In the genomic region with DNA sequence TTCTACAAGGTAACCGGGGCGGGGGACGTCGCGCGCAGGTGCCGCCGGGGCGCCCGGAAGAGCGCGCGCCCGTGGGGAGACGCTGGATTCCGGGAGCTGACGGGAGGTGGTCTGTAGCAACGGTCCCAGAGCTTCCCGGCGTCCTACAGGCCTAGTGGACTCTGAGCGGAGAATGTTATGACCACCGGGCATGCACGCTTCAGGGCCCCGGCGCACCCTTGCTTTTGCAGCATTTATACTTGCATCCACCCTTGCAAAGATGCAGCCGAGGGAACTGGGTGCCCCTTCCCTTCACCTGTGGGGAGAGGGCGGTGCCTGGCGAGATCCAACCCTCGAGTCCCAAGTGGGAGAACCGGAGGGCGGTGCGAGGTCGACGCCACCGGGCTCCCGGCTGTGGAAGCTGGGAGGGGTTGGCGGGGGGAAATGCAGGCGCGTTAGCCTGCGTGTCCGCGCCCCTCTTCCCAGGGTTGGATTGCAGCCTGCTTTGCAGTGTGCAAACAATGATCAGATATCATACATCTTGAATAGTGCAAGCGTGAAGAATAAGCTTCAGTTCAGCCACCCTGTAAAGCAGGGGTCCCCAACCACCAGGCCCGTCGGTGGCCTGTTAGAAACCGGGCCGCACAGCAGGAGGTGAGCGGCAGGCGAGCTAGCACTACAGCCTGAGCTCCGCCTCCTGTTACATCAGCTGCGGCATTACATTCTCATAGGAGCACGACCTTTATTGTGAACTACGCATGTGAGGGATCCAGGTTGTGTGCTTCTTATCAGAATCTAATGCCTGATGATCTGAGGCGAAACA, we compare ENCODE assay signal across 1 cellular context.
TF ChIP-seq lines count a peak whose summit lies in the region.

No MANE protein-coding gene starts in this region.

TF ChIP-seq in K562, 482 proteins besides CTCF, POLR2A, EP300 and RAD21 (continued from another document and continues in another):
- TF ChIP-seq, protein P1, sequence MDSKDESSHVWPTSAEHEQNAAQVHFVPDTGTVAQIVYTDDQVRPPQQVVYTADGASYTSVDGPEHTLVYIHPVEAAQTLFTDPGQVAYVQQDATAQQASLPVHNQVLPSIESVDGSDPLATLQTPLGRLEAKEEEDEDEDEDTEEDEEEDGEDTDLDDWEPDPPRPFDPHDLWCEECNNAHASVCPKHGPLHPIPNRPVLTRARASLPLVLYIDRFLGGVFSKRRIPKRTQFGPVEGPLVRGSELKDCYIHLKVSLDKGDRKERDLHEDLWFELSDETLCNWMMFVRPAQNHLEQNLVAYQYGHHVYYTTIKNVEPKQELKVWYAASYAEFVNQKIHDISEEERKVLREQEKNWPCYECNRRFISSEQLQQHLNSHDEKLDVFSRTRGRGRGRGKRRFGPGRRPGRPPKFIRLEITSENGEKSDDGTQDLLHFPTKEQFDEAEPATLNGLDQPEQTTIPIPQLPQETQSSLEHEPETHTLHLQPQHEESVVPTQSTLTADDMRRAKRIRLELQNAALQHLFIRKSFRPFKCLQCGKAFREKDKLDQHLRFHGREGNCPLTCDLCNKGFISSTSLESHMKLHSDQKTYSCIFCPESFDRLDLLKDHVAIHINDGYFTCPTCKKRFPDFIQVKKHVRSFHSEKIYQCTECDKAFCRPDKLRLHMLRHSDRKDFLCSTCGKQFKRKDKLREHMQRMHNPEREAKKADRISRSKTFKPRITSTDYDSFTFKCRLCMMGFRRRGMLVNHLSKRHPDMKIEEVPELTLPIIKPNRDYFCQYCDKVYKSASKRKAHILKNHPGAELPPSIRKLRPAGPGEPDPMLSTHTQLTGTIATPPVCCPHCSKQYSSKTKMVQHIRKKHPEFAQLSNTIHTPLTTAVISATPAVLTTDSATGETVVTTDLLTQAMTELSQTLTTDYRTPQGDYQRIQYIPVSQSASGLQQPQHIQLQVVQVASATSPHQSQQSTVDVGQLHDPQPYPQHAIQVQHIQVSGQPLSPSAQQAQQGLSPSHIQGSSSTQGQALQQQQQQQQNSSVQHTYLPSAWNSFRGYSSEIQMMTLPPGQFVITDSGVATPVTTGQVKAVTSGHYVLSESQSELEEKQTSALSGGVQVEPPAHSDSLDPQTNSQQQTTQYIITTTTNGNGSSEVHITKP (IDR thresholded peaks at IDR 0.05; ENCODE audit: partially characterized antibody), result no peak
- TF ChIP-seq, protein P2, sequence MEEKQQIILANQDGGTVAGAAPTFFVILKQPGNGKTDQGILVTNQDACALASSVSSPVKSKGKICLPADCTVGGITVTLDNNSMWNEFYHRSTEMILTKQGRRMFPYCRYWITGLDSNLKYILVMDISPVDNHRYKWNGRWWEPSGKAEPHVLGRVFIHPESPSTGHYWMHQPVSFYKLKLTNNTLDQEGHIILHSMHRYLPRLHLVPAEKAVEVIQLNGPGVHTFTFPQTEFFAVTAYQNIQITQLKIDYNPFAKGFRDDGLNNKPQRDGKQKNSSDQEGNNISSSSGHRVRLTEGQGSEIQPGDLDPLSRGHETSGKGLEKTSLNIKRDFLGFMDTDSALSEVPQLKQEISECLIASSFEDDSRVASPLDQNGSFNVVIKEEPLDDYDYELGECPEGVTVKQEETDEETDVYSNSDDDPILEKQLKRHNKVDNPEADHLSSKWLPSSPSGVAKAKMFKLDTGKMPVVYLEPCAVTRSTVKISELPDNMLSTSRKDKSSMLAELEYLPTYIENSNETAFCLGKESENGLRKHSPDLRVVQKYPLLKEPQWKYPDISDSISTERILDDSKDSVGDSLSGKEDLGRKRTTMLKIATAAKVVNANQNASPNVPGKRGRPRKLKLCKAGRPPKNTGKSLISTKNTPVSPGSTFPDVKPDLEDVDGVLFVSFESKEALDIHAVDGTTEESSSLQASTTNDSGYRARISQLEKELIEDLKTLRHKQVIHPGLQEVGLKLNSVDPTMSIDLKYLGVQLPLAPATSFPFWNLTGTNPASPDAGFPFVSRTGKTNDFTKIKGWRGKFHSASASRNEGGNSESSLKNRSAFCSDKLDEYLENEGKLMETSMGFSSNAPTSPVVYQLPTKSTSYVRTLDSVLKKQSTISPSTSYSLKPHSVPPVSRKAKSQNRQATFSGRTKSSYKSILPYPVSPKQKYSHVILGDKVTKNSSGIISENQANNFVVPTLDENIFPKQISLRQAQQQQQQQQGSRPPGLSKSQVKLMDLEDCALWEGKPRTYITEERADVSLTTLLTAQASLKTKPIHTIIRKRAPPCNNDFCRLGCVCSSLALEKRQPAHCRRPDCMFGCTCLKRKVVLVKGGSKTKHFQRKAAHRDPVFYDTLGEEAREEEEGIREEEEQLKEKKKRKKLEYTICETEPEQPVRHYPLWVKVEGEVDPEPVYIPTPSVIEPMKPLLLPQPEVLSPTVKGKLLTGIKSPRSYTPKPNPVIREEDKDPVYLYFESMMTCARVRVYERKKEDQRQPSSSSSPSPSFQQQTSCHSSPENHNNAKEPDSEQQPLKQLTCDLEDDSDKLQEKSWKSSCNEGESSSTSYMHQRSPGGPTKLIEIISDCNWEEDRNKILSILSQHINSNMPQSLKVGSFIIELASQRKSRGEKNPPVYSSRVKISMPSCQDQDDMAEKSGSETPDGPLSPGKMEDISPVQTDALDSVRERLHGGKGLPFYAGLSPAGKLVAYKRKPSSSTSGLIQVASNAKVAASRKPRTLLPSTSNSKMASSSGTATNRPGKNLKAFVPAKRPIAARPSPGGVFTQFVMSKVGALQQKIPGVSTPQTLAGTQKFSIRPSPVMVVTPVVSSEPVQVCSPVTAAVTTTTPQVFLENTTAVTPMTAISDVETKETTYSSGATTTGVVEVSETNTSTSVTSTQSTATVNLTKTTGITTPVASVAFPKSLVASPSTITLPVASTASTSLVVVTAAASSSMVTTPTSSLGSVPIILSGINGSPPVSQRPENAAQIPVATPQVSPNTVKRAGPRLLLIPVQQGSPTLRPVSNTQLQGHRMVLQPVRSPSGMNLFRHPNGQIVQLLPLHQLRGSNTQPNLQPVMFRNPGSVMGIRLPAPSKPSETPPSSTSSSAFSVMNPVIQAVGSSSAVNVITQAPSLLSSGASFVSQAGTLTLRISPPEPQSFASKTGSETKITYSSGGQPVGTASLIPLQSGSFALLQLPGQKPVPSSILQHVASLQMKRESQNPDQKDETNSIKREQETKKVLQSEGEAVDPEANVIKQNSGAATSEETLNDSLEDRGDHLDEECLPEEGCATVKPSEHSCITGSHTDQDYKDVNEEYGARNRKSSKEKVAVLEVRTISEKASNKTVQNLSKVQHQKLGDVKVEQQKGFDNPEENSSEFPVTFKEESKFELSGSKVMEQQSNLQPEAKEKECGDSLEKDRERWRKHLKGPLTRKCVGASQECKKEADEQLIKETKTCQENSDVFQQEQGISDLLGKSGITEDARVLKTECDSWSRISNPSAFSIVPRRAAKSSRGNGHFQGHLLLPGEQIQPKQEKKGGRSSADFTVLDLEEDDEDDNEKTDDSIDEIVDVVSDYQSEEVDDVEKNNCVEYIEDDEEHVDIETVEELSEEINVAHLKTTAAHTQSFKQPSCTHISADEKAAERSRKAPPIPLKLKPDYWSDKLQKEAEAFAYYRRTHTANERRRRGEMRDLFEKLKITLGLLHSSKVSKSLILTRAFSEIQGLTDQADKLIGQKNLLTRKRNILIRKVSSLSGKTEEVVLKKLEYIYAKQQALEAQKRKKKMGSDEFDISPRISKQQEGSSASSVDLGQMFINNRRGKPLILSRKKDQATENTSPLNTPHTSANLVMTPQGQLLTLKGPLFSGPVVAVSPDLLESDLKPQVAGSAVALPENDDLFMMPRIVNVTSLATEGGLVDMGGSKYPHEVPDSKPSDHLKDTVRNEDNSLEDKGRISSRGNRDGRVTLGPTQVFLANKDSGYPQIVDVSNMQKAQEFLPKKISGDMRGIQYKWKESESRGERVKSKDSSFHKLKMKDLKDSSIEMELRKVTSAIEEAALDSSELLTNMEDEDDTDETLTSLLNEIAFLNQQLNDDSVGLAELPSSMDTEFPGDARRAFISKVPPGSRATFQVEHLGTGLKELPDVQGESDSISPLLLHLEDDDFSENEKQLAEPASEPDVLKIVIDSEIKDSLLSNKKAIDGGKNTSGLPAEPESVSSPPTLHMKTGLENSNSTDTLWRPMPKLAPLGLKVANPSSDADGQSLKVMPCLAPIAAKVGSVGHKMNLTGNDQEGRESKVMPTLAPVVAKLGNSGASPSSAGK (IDR thresholded peaks at IDR 0.05), result peak; percentile 47
- peak; percentile 10; the same call in 1 of the 2 replicates for TF ChIP-seq ZBTB1 (CRISPR knock-in tag; IDR thresholded peaks at IDR 0.05; ENCODE audit: borderline replicate concordance, low read depth)
- TF ChIP-seq, protein P3, sequence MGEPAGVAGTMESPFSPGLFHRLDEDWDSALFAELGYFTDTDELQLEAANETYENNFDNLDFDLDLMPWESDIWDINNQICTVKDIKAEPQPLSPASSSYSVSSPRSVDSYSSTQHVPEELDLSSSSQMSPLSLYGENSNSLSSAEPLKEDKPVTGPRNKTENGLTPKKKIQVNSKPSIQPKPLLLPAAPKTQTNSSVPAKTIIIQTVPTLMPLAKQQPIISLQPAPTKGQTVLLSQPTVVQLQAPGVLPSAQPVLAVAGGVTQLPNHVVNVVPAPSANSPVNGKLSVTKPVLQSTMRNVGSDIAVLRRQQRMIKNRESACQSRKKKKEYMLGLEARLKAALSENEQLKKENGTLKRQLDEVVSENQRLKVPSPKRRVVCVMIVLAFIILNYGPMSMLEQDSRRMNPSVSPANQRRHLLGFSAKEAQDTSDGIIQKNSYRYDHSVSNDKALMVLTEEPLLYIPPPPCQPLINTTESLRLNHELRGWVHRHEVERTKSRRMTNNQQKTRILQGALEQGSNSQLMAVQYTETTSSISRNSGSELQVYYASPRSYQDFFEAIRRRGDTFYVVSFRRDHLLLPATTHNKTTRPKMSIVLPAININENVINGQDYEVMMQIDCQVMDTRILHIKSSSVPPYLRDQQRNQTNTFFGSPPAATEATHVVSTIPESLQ (CRISPR knock-in tag; IDR thresholded peaks at IDR 0.05), result no peak; the same call in 1 of the 2 replicates
- TF ChIP-seq ZNF699 (CRISPR knock-in tag; IDR thresholded peaks at IDR 0.05; ENCODE audit: insufficient replicate concordance), result no peak
- TF ChIP-seq RB1 (IDR thresholded peaks at IDR 0.05; ENCODE audit: low read depth), result peak; percentile 14; the same call in 1 of the 2 replicates
- peak in 1 of 2 experiments; percentile 23; a peak in 1 of 4 replicates for TF ChIP-seq TRIM24 (IDR thresholded peaks at IDR 0.05)
- TF ChIP-seq NR2C1 (IDR thresholded peaks at IDR 0.05), result no peak
- no peak for TF ChIP-seq NR2C1 (tag; IDR thresholded peaks at IDR 0.05)
- peak in 1 of 2 experiments; percentile 11; a peak in 2 of 4 replicates for TF ChIP-seq MAZ (CRISPR knock-in tag; conservative IDR thresholded peaks at IDR 0.05 in 1 of 2, IDR thresholded peaks at IDR 0.05 in 1 of 2)
- TF ChIP-seq ZNF830 (CRISPR knock-in tag; IDR thresholded peaks at IDR 0.05), result no peak
- no peak for TF ChIP-seq KLF6 (CRISPR knock-in tag; IDR thresholded peaks at IDR 0.05; ENCODE audit: borderline replicate concordance)
- no peak for TF ChIP-seq HMG20A (CRISPR knock-in tag; conservative IDR thresholded peaks at IDR 0.05)
- TF ChIP-seq KLF10 (CRISPR knock-in tag; IDR thresholded peaks at IDR 0.05), result no peak
- no peak for TF ChIP-seq BCL6 (CRISPR knock-in tag; IDR thresholded peaks at IDR 0.05)
- 0 out of 2 replicates have a peak, but pooled peaks have one; percentile 9 for TF ChIP-seq FOXJ2 (tag; IDR thresholded peaks at IDR 0.05)
- TF ChIP-seq, protein P4, sequence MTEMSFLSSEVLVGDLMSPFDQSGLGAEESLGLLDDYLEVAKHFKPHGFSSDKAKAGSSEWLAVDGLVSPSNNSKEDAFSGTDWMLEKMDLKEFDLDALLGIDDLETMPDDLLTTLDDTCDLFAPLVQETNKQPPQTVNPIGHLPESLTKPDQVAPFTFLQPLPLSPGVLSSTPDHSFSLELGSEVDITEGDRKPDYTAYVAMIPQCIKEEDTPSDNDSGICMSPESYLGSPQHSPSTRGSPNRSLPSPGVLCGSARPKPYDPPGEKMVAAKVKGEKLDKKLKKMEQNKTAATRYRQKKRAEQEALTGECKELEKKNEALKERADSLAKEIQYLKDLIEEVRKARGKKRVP (CRISPR knock-in tag; IDR thresholded peaks at IDR 0.05), result peak; percentile 84
- TF ChIP-seq, protein P5, sequence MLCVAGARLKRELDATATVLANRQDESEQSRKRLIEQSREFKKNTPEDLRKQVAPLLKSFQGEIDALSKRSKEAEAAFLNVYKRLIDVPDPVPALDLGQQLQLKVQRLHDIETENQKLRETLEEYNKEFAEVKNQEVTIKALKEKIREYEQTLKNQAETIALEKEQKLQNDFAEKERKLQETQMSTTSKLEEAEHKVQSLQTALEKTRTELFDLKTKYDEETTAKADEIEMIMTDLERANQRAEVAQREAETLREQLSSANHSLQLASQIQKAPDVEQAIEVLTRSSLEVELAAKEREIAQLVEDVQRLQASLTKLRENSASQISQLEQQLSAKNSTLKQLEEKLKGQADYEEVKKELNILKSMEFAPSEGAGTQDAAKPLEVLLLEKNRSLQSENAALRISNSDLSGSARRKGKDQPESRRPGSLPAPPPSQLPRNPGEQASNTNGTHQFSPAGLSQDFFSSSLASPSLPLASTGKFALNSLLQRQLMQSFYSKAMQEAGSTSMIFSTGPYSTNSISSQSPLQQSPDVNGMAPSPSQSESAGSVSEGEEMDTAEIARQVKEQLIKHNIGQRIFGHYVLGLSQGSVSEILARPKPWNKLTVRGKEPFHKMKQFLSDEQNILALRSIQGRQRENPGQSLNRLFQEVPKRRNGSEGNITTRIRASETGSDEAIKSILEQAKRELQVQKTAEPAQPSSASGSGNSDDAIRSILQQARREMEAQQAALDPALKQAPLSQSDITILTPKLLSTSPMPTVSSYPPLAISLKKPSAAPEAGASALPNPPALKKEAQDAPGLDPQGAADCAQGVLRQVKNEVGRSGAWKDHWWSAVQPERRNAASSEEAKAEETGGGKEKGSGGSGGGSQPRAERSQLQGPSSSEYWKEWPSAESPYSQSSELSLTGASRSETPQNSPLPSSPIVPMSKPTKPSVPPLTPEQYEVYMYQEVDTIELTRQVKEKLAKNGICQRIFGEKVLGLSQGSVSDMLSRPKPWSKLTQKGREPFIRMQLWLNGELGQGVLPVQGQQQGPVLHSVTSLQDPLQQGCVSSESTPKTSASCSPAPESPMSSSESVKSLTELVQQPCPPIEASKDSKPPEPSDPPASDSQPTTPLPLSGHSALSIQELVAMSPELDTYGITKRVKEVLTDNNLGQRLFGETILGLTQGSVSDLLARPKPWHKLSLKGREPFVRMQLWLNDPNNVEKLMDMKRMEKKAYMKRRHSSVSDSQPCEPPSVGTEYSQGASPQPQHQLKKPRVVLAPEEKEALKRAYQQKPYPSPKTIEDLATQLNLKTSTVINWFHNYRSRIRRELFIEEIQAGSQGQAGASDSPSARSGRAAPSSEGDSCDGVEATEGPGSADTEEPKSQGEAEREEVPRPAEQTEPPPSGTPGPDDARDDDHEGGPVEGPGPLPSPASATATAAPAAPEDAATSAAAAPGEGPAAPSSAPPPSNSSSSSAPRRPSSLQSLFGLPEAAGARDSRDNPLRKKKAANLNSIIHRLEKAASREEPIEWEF (CRISPR knock-in tag; IDR thresholded peaks at IDR 0.05), result no peak
- TF ChIP-seq EP400 (IDR thresholded peaks at IDR 0.05), result peak; percentile 83
- TF ChIP-seq ZC3H8 (IDR thresholded peaks at IDR 0.05), result no peak
- 0 out of 2 replicates have a peak, but pooled peaks have one; percentile 51 for TF ChIP-seq ZNF76 (CRISPR knock-in tag; IDR thresholded peaks at IDR 0.05; ENCODE audit: borderline replicate concordance)
- no peak for TF ChIP-seq ZNF239 (CRISPR knock-in tag; IDR thresholded peaks at IDR 0.05)
- TF ChIP-seq ZNF174 (CRISPR knock-in tag; IDR thresholded peaks at IDR 0.05), result no peak
- TF ChIP-seq ZNF316 (IDR thresholded peaks at IDR 0.05), result no peak
- no peak for TF ChIP-seq ZNF584 (CRISPR knock-in tag; IDR thresholded peaks at IDR 0.05; ENCODE audit: low read depth)
- TF ChIP-seq ZNF717 (CRISPR knock-in tag; IDR thresholded peaks at IDR 0.05), result 0 out of 2 replicates have a peak, but pooled peaks have one; percentile 67
- no peak for TF ChIP-seq HMGN3 (IDR thresholded peaks at IDR 0.05; ENCODE audit: borderline replicate concordance, extremely low read depth, insufficient read length, low read depth, low read length)
- no peak for TF ChIP-seq ZNF561 (CRISPR knock-in tag; conservative IDR thresholded peaks at IDR 0.05)
- no peak for TF ChIP-seq ETS2 (tag; IDR thresholded peaks at IDR 0.05; ENCODE audit: borderline replicate concordance, poor library complexity, severe bottlenecking)
- no peak for TF ChIP-seq FOXA1 (IDR thresholded peaks at IDR 0.05; ENCODE audit: borderline replicate concordance)
- TF ChIP-seq NONO (IDR thresholded peaks at IDR 0.05; ENCODE audit: low read depth in 2 of 2, low read length in 1 of 2), result peak in 1 of 2 experiments; percentile 57; a peak in 1 of 4 replicates
